15 cellular contexts compared by ENCODE assay signal in genomic region chr6:170032706-170033309, GRCh38.
A peak's percentile ranks its signal among the peaks of the same experiment; 100 is the strongest.
DNase-seq lines count a peak whose midpoint lies in the region; ATAC-seq and TF ChIP-seq lines count a peak whose summit lies in the region.
"Had no signal": no experiment of that assay in that cellular context is flagged by ENCODE, and none has a peak within 500 bp of the region (broad histone marks: within the 10 kb centered on the region; RNA-seq: fewer than 3 reads in every experiment).

No MANE protein-coding gene starts in this region.

- TF ChIP-seq CTCF in chondrocyte (IDR thresholded peaks at IDR 0.05): no peak
- no peak for TF ChIP-seq CTCF in type B pancreatic cell (conservative IDR thresholded peaks at IDR 0.05)

- no peak overlapping the region for H3K27ac ChIP-seq in neuronal stem cell (replicated peaks; ENCODE audit: low read length)

- no peak overlapping the region for H3K14ac ChIP-seq in neuronal stem cell (ENCODE audit: low read length)

- peak overlapping the region; percentile 75 for H2BK15ac ChIP-seq in neuronal stem cell (ENCODE audit: low read length)

- peaks cover 0 to 5% of the 10 kb centered on the region in 2 donors for H3K9me3 ChIP-seq in neuronal stem cell (replicated peaks in 1 of 2; ENCODE audit: control insufficient read depth in 2 of 2, insufficient read depth in 1 of 2, low read depth in 1 of 2, low read length in 2 of 2)

- no peak overlapping the region for H3K27ac Mint-ChIP-seq in activated naive CD8-positive, alpha-beta T cell treated with anti-CD3 and anti-CD28 coated beads, Interleukin-2, amount 10 ng/mL, durations not matched to agents 7 days and 5 days
- H3K27ac Mint-ChIP-seq in activated naive CD8-positive, alpha-beta T cell treated with anti-CD3 and anti-CD28 coated beads for 36 hours: no peak overlapping the region
- H3K27ac Mint-ChIP-seq in chondrocyte (ENCODE audit: unreplicated experiment) (no peak overlapping the region), type B pancreatic cell (no peak overlapping the region)
- H3K27ac Mint-ChIP-seq: IgD-negative memory B cell had no signal

- H3K4ac ChIP-seq in neuronal stem cell (ENCODE audit: low read length): no peak overlapping the region

- H2BK12ac ChIP-seq in neuronal stem cell (ENCODE audit: low read length): no peak overlapping the region

- no peaks in the 10 kb centered on the region for H3K36me3 ChIP-seq in neuronal stem cell (replicated peaks in 1 of 2; ENCODE audit: control insufficient read depth in 2 of 2, insufficient read depth in 2 of 2, low read length in 2 of 2)

- peak overlapping the region; percentile 56 for H2BK120ac ChIP-seq in neuronal stem cell (ENCODE audit: low read depth, low read length)

- H3K4me3 Mint-ChIP-seq in activated naive CD8-positive, alpha-beta T cell treated with anti-CD3 and anti-CD28 coated beads, Interleukin-2, amount 10 ng/mL, durations not matched to agents 7 days and 5 days: no peak overlapping the region
- no peak overlapping the region for H3K4me3 Mint-ChIP-seq in activated naive CD8-positive, alpha-beta T cell treated with anti-CD3 and anti-CD28 coated beads for 36 hours
- H3K4me3 Mint-ChIP-seq in chondrocyte (ENCODE audit: unreplicated experiment): no peak overlapping the region
- no peak overlapping the region for H3K4me3 Mint-ChIP-seq in type B pancreatic cell
- H3K4me3 Mint-ChIP-seq in activated T-cell treated with anti-CD3 and anti-CD28 coated beads, Interleukin-2, amount 50 U/mL, for 4 hours: no peak overlapping the region
- H3K4me3 Mint-ChIP-seq: CD4-positive, CD25-positive, alpha-beta regulatory T cell had no signal

- no peak overlapping the region for H3K9ac ChIP-seq in neuronal stem cell (ENCODE audit: low read depth, low read length, poor library complexity)

- H3K18ac ChIP-seq in neuronal stem cell (ENCODE audit: low read length): peak overlapping the region; percentile 45

- peak; percentile 9 for DNase-seq in activated naive CD8-positive, alpha-beta T cell treated with anti-CD3 and anti-CD28 coated beads, Interleukin-2, amount 10 ng/mL, durations not matched to agents 7 days and 5 days
- DNase-seq in activated naive CD8-positive, alpha-beta T cell treated with anti-CD3 and anti-CD28 coated beads for 36 hours: no peak
- DNase-seq in chondrocyte (ENCODE audit: low spot score): peak; percentile 73
- no peak for DNase-seq in neuronal stem cell (ENCODE audit: low spot score)
- peak; percentile 47 for DNase-seq in type B pancreatic cell (ENCODE audit: extremely low spot score, unreplicated experiment)
- no peak for DNase-seq in 8988T
- no peak for DNase-seq in erythroblast (lab: John Stamatoyannopoulos, UW)
- DNase-seq in activated T-cell treated with anti-CD3 and anti-CD28 coated beads, Interleukin-2, amount 50 U/mL, for 4 hours: no peak
- DNase-seq: CD4-positive, CD25-positive, alpha-beta regulatory T cell; DMS79; HCEC 1CT; NCI-H1417 treated with DMSO at 0.1 percent for 48 hours; NCI-H2029; NCI-H510A had no signal

- peak overlapping the region; percentile 2 for H3K23ac ChIP-seq in neuronal stem cell (ENCODE audit: low read depth, low read length, poor library complexity)

- POLR2A ChIA-PET in activated naive CD8-positive, alpha-beta T cell treated with anti-CD3 and anti-CD28 coated beads, Interleukin-2, amount 10 ng/mL, durations not matched to agents 7 days and 5 days (lab: Charles Lee): no interaction called here

- no peak overlapping the region for H2AFZ ChIP-seq in neuronal stem cell (ENCODE audit: low read length)

- H3K27me3 ChIP-seq in neuronal stem cell (ENCODE audit: control insufficient read depth in 3 of 3, insufficient read depth in 3 of 3, low read depth in 1 of 3, low read length in 3 of 3): no peaks in the 10 kb centered on the region

- no CpG with 5 or more reads among the region's 9 CpGs for WGBS in neuronal stem cell (ENCODE audit: extremely low coverage in 2 of 2, insufficient read length in 2 of 2, insufficient replicate concordance in 1 of 2), 2 donors

- H4K8ac ChIP-seq in neuronal stem cell (ENCODE audit: low read depth, low read length): no peak overlapping the region

- H3K79me1 ChIP-seq in neuronal stem cell (ENCODE audit: low read depth, low read length): no peaks in the 10 kb centered on the region

- no peak overlapping the region for H3K4me2 ChIP-seq in neuronal stem cell (ENCODE audit: insufficient read depth, low read length, poor library complexity, severe bottlenecking)

- peak overlapping the region in 1 of 2 donors; percentile 24 for H3K4me3 ChIP-seq in neuronal stem cell (ENCODE audit: low read length in 2 of 2)

- H3K4me1 ChIP-seq in neuronal stem cell (ENCODE audit: control insufficient read depth in 2 of 2, insufficient read depth in 1 of 2, low read depth in 1 of 2, low read length in 2 of 2): peaks cover 0 to 9% of the 10 kb centered on the region in 2 donors

- peaks cover 9% of the 10 kb centered on the region for H3K9me3 Mint-ChIP-seq in activated naive CD8-positive, alpha-beta T cell treated with anti-CD3 and anti-CD28 coated beads, Interleukin-2, amount 10 ng/mL, durations not matched to agents 7 days and 5 days
- peaks cover 4% of the 10 kb centered on the region for H3K9me3 Mint-ChIP-seq in activated naive CD8-positive, alpha-beta T cell treated with anti-CD3 and anti-CD28 coated beads for 36 hours
- H3K9me3 Mint-ChIP-seq in chondrocyte (ENCODE audit: low read depth) (peaks cover 21% of the 10 kb centered on the region), type B pancreatic cell (peaks cover 6% of the 10 kb centered on the region)
- H3K9me3 Mint-ChIP-seq in activated T-cell treated with anti-CD3 and anti-CD28 coated beads, Interleukin-2, amount 50 U/mL, for 4 hours: peaks cover 19% of the 10 kb centered on the region

- no peak overlapping the region for H4K91ac ChIP-seq in neuronal stem cell (ENCODE audit: low read depth, low read length, poor library complexity)

- H3K36me3 Mint-ChIP-seq in activated naive CD8-positive, alpha-beta T cell treated with anti-CD3 and anti-CD28 coated beads, Interleukin-2, amount 10 ng/mL, durations not matched to agents 7 days and 5 days: peaks cover 4% of the 10 kb centered on the region
- no peaks in the 10 kb centered on the region for H3K36me3 Mint-ChIP-seq in activated naive CD8-positive, alpha-beta T cell treated with anti-CD3 and anti-CD28 coated beads for 36 hours
- peaks cover 6% of the 10 kb centered on the region for H3K36me3 Mint-ChIP-seq in chondrocyte (ENCODE audit: low read depth)
- no peaks in the 10 kb centered on the region for H3K36me3 Mint-ChIP-seq in type B pancreatic cell
- peaks cover 3% of the 10 kb centered on the region for H3K36me3 Mint-ChIP-seq in activated T-cell treated with anti-CD3 and anti-CD28 coated beads, Interleukin-2, amount 50 U/mL, for 4 hours (ENCODE audit: insufficient read depth)
- H3K36me3 Mint-ChIP-seq: CD4-positive, CD25-positive, alpha-beta regulatory T cell; IgD-negative memory B cell had no signal

- H2BK5ac ChIP-seq in neuronal stem cell (ENCODE audit: low read length): peak overlapping the region; percentile 70

- no peaks in the 10 kb centered on the region for H3K4me1 Mint-ChIP-seq in activated naive CD8-positive, alpha-beta T cell treated with anti-CD3 and anti-CD28 coated beads, Interleukin-2, amount 10 ng/mL, durations not matched to agents 7 days and 5 days
- H3K4me1 Mint-ChIP-seq in activated naive CD8-positive, alpha-beta T cell treated with anti-CD3 and anti-CD28 coated beads for 36 hours: no peaks in the 10 kb centered on the region
- H3K4me1 Mint-ChIP-seq in chondrocyte (ENCODE audit: low read depth) (no peaks in the 10 kb centered on the region), type B pancreatic cell (ENCODE audit: unreplicated experiment) (no peaks in the 10 kb centered on the region)
- H3K4me1 Mint-ChIP-seq in activated T-cell treated with anti-CD3 and anti-CD28 coated beads, Interleukin-2, amount 50 U/mL, for 4 hours (ENCODE audit: low read depth): no peaks in the 10 kb centered on the region
- H3K4me1 Mint-ChIP-seq: IgD-negative memory B cell had no signal

- no peaks in the 10 kb centered on the region for H3K27me3 Mint-ChIP-seq in activated naive CD8-positive, alpha-beta T cell treated with anti-CD3 and anti-CD28 coated beads, Interleukin-2, amount 10 ng/mL, durations not matched to agents 7 days and 5 days
- no peaks in the 10 kb centered on the region for H3K27me3 Mint-ChIP-seq in activated naive CD8-positive, alpha-beta T cell treated with anti-CD3 and anti-CD28 coated beads for 36 hours
- H3K27me3 Mint-ChIP-seq in chondrocyte (ENCODE audit: low read depth): peaks cover 2% of the 10 kb centered on the region
- no peaks in the 10 kb centered on the region for H3K27me3 Mint-ChIP-seq in type B pancreatic cell
- no peaks in the 10 kb centered on the region for H3K27me3 Mint-ChIP-seq in activated T-cell treated with anti-CD3 and anti-CD28 coated beads, Interleukin-2, amount 50 U/mL, for 4 hours (ENCODE audit: low read depth)
- H3K27me3 Mint-ChIP-seq: CD4-positive, CD25-positive, alpha-beta regulatory T cell; IgD-negative memory B cell had no signal

- no peak for TF ChIP-seq POLR2A in erythroblast (IDR thresholded peaks at IDR 0.05; ENCODE audit: low read length)

- ATAC-seq in activated naive CD8-positive, alpha-beta T cell treated with anti-CD3 and anti-CD28 coated beads, Interleukin-2, amount 10 ng/mL, durations not matched to agents 7 days and 5 days (ENCODE audit: low read depth): no peak
- ATAC-seq in activated T-cell treated with anti-CD3 and anti-CD28 coated beads, Interleukin-2, amount 50 U/mL, for 4 hours: no peak

- peak overlapping the region; percentile 91 for H2AK5ac ChIP-seq in neuronal stem cell (ENCODE audit: low read depth, low read length)

Comparison
In these comparisons a context has a peak if more than half of its experiments do, and no peak if none do; other contexts are left out.
1. DNase-seq: peak in activated naive CD8-positive, alpha-beta T cell treated with anti-CD3 and anti-CD28 coated beads, Interleukin-2, amount 10 ng/mL, durations not matched to agents 7 days and 5 days (single experiment), chondrocyte (single experiment) and type B pancreatic cell (single experiment); none in activated naive CD8-positive, alpha-beta T cell treated with anti-CD3 and anti-CD28 coated beads for 36 hours (single experiment), neuronal stem cell (single experiment), 8988T (single experiment), erythroblast (0 of 2) and activated T-cell treated with anti-CD3 and anti-CD28 coated beads, Interleukin-2, amount 50 U/mL, for 4 hours (single experiment).